In the genomic region with DNA sequence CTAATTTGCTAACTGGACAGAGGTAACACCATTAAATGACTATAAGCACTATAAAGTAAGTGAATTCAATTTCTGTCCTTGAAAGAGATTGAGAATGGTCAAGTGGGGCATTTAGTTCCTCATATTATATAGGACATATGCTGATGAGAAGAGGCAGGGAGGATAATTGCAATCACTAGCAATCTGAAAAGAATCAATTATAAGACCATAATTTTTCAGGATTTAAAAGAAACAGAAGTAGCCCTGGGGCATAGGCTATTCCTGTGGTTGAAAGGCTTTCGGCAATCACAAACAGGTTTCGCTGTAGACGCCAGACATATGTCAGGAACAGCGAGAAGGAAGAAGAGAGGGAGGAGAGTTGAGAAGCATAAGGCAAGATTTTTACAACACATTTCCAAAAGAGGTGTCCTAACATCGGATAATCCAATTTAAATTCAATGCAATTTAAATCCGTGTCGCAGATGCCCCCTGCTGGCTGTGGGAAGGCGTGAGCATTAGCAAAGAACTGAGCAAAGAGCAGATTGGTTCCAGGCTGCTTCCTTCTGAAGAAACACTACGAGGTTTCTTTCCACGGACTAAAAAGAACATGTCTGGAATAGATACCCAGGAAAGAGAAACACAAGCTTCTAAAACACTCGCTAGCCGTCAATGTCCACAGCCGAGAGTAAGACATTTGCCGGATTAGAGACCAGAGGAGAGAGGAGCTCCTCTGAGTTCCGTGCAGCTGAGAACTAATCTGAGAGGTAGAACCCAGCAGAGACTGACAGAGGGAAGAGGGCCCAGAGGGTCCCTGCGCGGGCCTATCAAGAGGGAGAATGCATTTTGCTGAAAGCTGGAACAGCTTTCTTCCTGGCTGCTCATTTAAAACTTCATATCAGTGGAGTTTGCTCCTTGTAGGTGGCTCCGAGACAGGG, we compare ENCODE assay signal across 8 cellular contexts. TPM values are rescaled to one million over a fixed set of nuclear protein-coding genes. Genes with fewer than 3 reads are reported as not detected.
DNase-seq lines count a peak whose midpoint lies in the region; ATAC-seq and TF ChIP-seq lines count a peak whose summit lies in the region.

No MANE protein-coding gene starts in this region.

- ATAC-seq in omental fat pad (ENCODE audit: low FRiP score) (no peak), GM19035 (IDR thresholded peaks at IDR 0.05; ENCODE audit: unreplicated experiment) (no peak)

- H3K4me3 ChIP-seq in foreskin fibroblast (ENCODE audit: low read depth in 1 of 2, low read length in 2 of 2): peak overlapping the region in 1 of 2 donors; percentile 2

- DNase-seq in DMS53 treated with DMSO at 0.1 percent for 48 hours (lab: John Stamatoyannopoulos, UW; ENCODE audit: unreplicated experiment) (peak; percentile 60), HK-2 (ENCODE audit: unreplicated experiment) (peak; percentile 46), NCI-H82 (lab: John Stamatoyannopoulos, UW) (peak; percentile 95), activated T-cell treated with anti-CD3 and anti-CD28 coated beads for 24 hours (ENCODE audit: low read depth) (peak; percentile 13), foreskin fibroblast (peak; percentile 70 to 89), omental fat pad (ENCODE audit: low spot score) (peak; percentile 66), activated gamma-delta T cell (lab: John Stamatoyannopoulos, UW) (no peak)

- peak; percentile 92 for TF ChIP-seq CTCF in foreskin fibroblast (IDR thresholded peaks at IDR 0.05; ENCODE audit: low read depth, low read length)
- TF ChIP-seq CTCF in omental fat pad (IDR thresholded peaks at IDR 0.05): peak in 1 of 3 donors; percentile 56

RNA-seq across cellular contexts. Expression of a gene that starts 27.9 kb away (rescaled TPM):
- total RNA-seq in omental fat pad: 100 to 1,000 TPM in 2 of 4 donors, 10 to 100 TPM in 2; 57.2 to 174 (median 91.8) TPM
